9 cellular contexts compared by ENCODE assay signal in genomic region chr17:40564883-40565744, GRCh38. TPM values are rescaled to one million over a fixed set of nuclear protein-coding genes. Genes with fewer than 3 reads are reported as not detected.
DNase-seq lines count a peak whose midpoint lies in the region; ATAC-seq and TF ChIP-seq lines count a peak whose summit lies in the region.
"Had no signal": no experiment of that assay in that cellular context is flagged by ENCODE, and none has a peak within 500 bp of the region (broad histone marks: within the 10 kb centered on the region; RNA-seq: fewer than 3 reads in every experiment).

CCR7 (minus strand) TSS chr17:40565472; CDS start chr17:40565409, 63 bp downstream.

- ATAC-seq in HG02588 (IDR thresholded peaks at IDR 0.05; ENCODE audit: unreplicated experiment) (no peak), HG03095 (IDR thresholded peaks at IDR 0.05; ENCODE audit: unreplicated experiment) (no peak)

- TF ChIP-seq CTCF in GM12864 (IDR thresholded peaks at IDR 0.05; ENCODE audit: low read depth, low read length, missing control alignments): no peak

- peak within 1 kb of the TSS; percentile 73 for H3K4me3 ChIP-seq in GM12864 (ENCODE audit: low read depth, low read length)

- intact Hi-C loops in T-helper 2 cell treated with Interferon-gamma antibody and Interleukin-4, amounts not matched to agents 100 ng/mL and 5 ng/mL, for 36 hours (cut with micrococcal nuclease): loop anchor here (1.0 to 10.0 kb wide), 2 partner anchors 33 to 250 kb away; no protein-coding TSS in a partner anchor

- DNase-seq in GM12864 (ENCODE audit: low read depth) (no peak), NCI-H82 treated with DMSO at 0.1 percent for 48 hours (lab: John Stamatoyannopoulos, UW; ENCODE audit: unreplicated experiment) (no peak), SK-N-DZ (ENCODE audit: low spot score) (no peak)
- DNase-seq in activated naive CD4-positive, alpha-beta T cell treated with Interleukin-2 at 50 U/mL for 16 hours: peak; percentile 79
- DNase-seq in stimulated activated CD4-positive, alpha-beta T cell treated with anti-CD3 and anti-CD28 coated beads, Interleukin-2, amount 100 ng/mL, for 24 hours: peak; percentile 77 to 78

RNA-seq across cellular contexts. Expression of gene CCR7, which starts in this region (rescaled TPM):
- total RNA-seq in T-helper 2 cell treated with Interferon-gamma antibody and Interleukin-4, amounts not matched to agents 100 ng/mL and 5 ng/mL, for 36 hours: 111 and 113 TPM in 2 replicates
- 0.07 TPM in 1 of 2 replicates, not detected in the other for polyA plus RNA-seq in SK-N-DZ (2014; cell fraction: cytosol; rRNA removed)
- polyA plus RNA-seq in SK-N-DZ (2014; cell fraction: nucleus; rRNA removed): not detected in 2 replicates
- total RNA-seq: lung microvascular endothelial cell had no signal

Comparison
In these comparisons a context has a peak if more than half of its experiments do, and no peak if none do; other contexts are left out.
1. DNase-seq: peak in activated naive CD4-positive, alpha-beta T cell treated with Interleukin-2 at 50 U/mL for 16 hours (single experiment) and stimulated activated CD4-positive, alpha-beta T cell treated with anti-CD3 and anti-CD28 coated beads, Interleukin-2, amount 100 ng/mL, for 24 hours (2 of 2); none in GM12864 (single experiment), NCI-H82 treated with DMSO at 0.1 percent for 48 hours (single experiment) and SK-N-DZ (single experiment).